In the genomic region with DNA sequence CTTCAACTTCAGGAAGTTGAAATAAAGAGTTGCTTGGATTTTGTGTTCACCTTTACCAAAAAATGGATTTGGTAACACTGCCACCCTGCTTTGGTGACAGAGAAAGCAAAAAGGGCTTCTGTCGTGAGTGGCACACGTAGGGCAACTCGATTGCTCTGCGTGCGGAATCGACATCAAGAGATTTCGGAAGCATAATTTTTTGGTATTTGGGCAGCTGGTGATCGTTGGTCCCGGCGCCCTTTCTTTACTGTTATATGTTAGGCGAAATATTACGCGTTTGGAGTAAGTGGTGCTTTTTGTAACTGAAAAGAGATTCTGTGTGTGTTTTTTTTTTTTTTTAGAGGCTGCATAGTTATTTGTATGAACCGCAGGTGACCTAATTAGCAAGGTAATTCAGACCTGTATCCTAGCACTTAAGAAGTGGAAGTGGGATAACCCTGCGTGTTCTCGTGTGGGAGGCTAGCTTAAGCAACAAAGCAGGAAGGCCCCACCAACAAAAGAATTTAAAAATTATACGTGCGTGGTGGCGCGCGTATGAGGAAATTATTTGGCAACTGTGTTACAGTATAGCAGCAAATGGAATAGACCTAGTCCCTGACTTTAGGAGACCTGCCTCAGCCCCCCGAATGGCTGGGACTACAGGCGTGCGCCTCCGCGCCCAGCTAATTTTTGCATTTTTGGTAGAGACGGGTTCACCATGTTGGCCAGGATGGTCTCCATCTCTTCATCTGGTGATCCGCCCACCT, we compare ENCODE assay signal across 8 cellular contexts. TPM values are rescaled to one million over a fixed set of nuclear protein-coding genes. Genes with fewer than 3 reads are reported as not detected.
DNase-seq lines count a peak whose midpoint lies in the region; ATAC-seq and TF ChIP-seq lines count a peak whose summit lies in the region.

TSS of gene RNU11 (plus strand) at position 108 of the 746 bp plus-strand sequence.

- peak within 1 kb of the TSS; percentile 78 to 95 (median 90) for H3K4me3 Mint-ChIP-seq in CD4-positive, CD25-positive, alpha-beta regulatory T cell

- peak within 1 kb of the TSS; percentile 99 to 100 (median 99) for H3K27ac Mint-ChIP-seq in CD4-positive, CD25-positive, alpha-beta regulatory T cell

- peak within 1 kb of the TSS; percentile 86 for H3K4me3 ChIP-seq in CD4-positive, CD25-positive, alpha-beta regulatory T cell (ENCODE audit: low read depth, low read length)
- peak within 1 kb of the TSS; percentile 20 to 70 (median 57) for H3K4me3 ChIP-seq in dorsolateral prefrontal cortex
- H3K4me3 ChIP-seq in right lobe of liver: peak within 1 kb of the TSS; percentile 32 to 60 (median 47)

- peaks cover 0 to 1% (median 0%) of the 10 kb centered on the region in 7 donors for H3K9me3 Mint-ChIP-seq in CD4-positive, CD25-positive, alpha-beta regulatory T cell

- peak; percentile 75 to 76 for ATAC-seq in CD4-positive, CD25-positive, alpha-beta regulatory T cell (ENCODE audit: low read depth in 2 of 2)
- peak; percentile 61 for ATAC-seq in GM19395 (IDR thresholded peaks at IDR 0.05; ENCODE audit: unreplicated experiment)
- peak; percentile 43 for ATAC-seq in HG03558 (IDR thresholded peaks at IDR 0.05; ENCODE audit: extremely low read depth, unreplicated experiment)
- peak; percentile 77 to 87 (median 86) for ATAC-seq in right lobe of liver

- no peaks in the 10 kb centered on the region for H3K36me3 Mint-ChIP-seq in CD4-positive, CD25-positive, alpha-beta regulatory T cell

- H3K27ac ChIP-seq in CD4-positive, CD25-positive, alpha-beta regulatory T cell (ENCODE audit: insufficient read depth, low read length, poor library complexity, severe bottlenecking): peak within 1 kb of the TSS; percentile 96
- H3K27ac ChIP-seq in dorsolateral prefrontal cortex: peak within 1 kb of the TSS; percentile 54 to 100 (median 97)
- H3K27ac ChIP-seq in right lobe of liver: peak within 1 kb of the TSS; percentile 88 to 93 (median 90)

- H3K4me1 ChIP-seq in CD4-positive, CD25-positive, alpha-beta regulatory T cell (ENCODE audit: control insufficient read depth, insufficient read depth, low read length, poor library complexity, severe bottlenecking): peaks cover 30% of the 10 kb centered on the region
- peaks cover 0 to 39% (median 3%) of the 10 kb centered on the region in 4 donors for H3K4me1 ChIP-seq in right lobe of liver

- peak in 16 of 56 donors; percentile 2 to 32 (median 12) for TF ChIP-seq CTCF in dorsolateral prefrontal cortex (IDR thresholded peaks at IDR 0.05 in 54 of 56, conservative IDR thresholded peaks at IDR 0.05 in 2 of 56; ENCODE audit: low read depth in 1 of 56, partially characterized antibody in 56 of 56)
- no peak for TF ChIP-seq CTCF in right lobe of liver (IDR thresholded peaks at IDR 0.05)

- peaks cover 10 to 35% (median 22%) of the 10 kb centered on the region in 4 donors for H3K4me1 Mint-ChIP-seq in CD4-positive, CD25-positive, alpha-beta regulatory T cell

- WGBS in right lobe of liver (ENCODE audit: insufficient coverage, low coverage, low lambda C conversion rate, missing lambda C conversion rate): 0% methylated on average over 21 of the region's 28 CpGs

- peak; percentile 79 to 96 (median 95) for DNase-seq in CD4-positive, CD25-positive, alpha-beta regulatory T cell
- peak; percentile 97 for DNase-seq in NCI-H748 (lab: John Stamatoyannopoulos, UW; ENCODE audit: unreplicated experiment)
- peak; percentile 75 to 91 for DNase-seq in activated CD4-positive, alpha-beta T cell treated with anti-CD3 and anti-CD28 coated beads, Interleukin-2, amount 50 U/mL, for 24 hours (ENCODE audit: low read depth in 1 of 2, low spot score in 1 of 2)
- peak; percentile 57 to 91 (median 86) for DNase-seq in dorsolateral prefrontal cortex
- peak; percentile 73 to 88 (median 86) for DNase-seq in right lobe of liver
- DNase-seq in stimulated activated CD4-positive, alpha-beta T cell treated with anti-CD3 and anti-CD28 coated beads, Interleukin-4, amount 100 ng/mL, for 24 hours: peak; percentile 94

- H3K9me3 ChIP-seq in CD4-positive, CD25-positive, alpha-beta regulatory T cell (ENCODE audit: control insufficient read depth in 2 of 2, low read length in 2 of 2): no peaks in the 10 kb centered on the region
- H3K9me3 ChIP-seq in right lobe of liver: no peaks in the 10 kb centered on the region

- H3K27me3 Mint-ChIP-seq in CD4-positive, CD25-positive, alpha-beta regulatory T cell: peaks cover 4% of the 10 kb centered on the region

- intact Hi-C loops in dorsolateral prefrontal cortex (cut with DNase I): loop anchor here (1.0 to 10.0 kb wide), 4 partner anchors 20 to 404 kb away; partner anchors contain the start of genes GMEB1 (in 2 of the 2) and YTHDF2 (in 2 of the 2)
- intact Hi-C loops in right lobe of liver (cut with DNase I): no loop called here

- no peaks in the 10 kb centered on the region for H3K27me3 ChIP-seq in CD4-positive, CD25-positive, alpha-beta regulatory T cell (ENCODE audit: control insufficient read depth, insufficient read depth, low read length)
- H3K27me3 ChIP-seq in dorsolateral prefrontal cortex (no peaks in the 10 kb centered on the region), right lobe of liver (no peaks in the 10 kb centered on the region)

- TF ChIP-seq POLR2A in right lobe of liver (IDR thresholded peaks at IDR 0.05): peak; percentile 100

- H3K36me3 ChIP-seq in CD4-positive, CD25-positive, alpha-beta regulatory T cell (ENCODE audit: control insufficient read depth, insufficient read depth, low read length): no peaks in the 10 kb centered on the region
- no peaks in the 10 kb centered on the region for H3K36me3 ChIP-seq in right lobe of liver

RNA-seq across cellular contexts. Expression of gene RNU11, which starts in this region (rescaled TPM):
- not detected for total RNA-seq in CD4-positive, CD25-positive, alpha-beta regulatory T cell
- not detected for polyA plus RNA-seq in CD4-positive, CD25-positive, alpha-beta regulatory T cell
- not detected for total RNA-seq in dorsolateral prefrontal cortex
- total RNA-seq in right lobe of liver: not detected

Comparison
In these comparisons a context has a peak if more than half of its experiments do, and no peak if none do; other contexts are left out.
1. Peak in every context shown above with its lines: DNase-seq, ATAC-seq, H3K4me3 ChIP-seq and H3K27ac ChIP-seq.
2. Peak in DNase-seq, ATAC-seq, H3K4me3 ChIP-seq and H3K27ac ChIP-seq in CD4-positive, CD25-positive, alpha-beta regulatory T cell; RNA of the gene not detected or under 1 TPM.
3. Peak in DNase-seq, H3K4me3 ChIP-seq and H3K27ac ChIP-seq in dorsolateral prefrontal cortex; RNA of the gene not detected or under 1 TPM.
4. Peak in DNase-seq, ATAC-seq, H3K4me3 ChIP-seq and H3K27ac ChIP-seq in right lobe of liver; RNA of the gene not detected or under 1 TPM.
5. intact Hi-C loops: an anchor here in dorsolateral prefrontal cortex (1.0 to 10.0 kb wide); none called in right lobe of liver.